Comparison of ENCODE assay signal across 2 cellular contexts in genomic region chr15:40248006-40248783, GRCh38.
TF ChIP-seq lines count a peak whose summit lies in the region.

No MANE protein-coding gene starts in this region.

TF ChIP-seq in HEK293, 187 proteins besides CTCF, POLR2A, EP300 and RAD21:
- TF ChIP-seq PRDM10 (tag by site-specific recombination; IDR thresholded peaks at IDR 0.05) (peak; percentile 61), ZNF449 (tag by site-specific recombination; IDR thresholded peaks at IDR 0.05) (no peak), ZNF140 (tag by site-specific recombination; IDR thresholded peaks at IDR 0.05) (no peak), GLIS1 (tag by site-specific recombination; IDR thresholded peaks at IDR 0.05) (no peak)
TF ChIP-seq in HEK293: peak in this region for 1.

TF ChIP-seq in K562, 482 proteins besides CTCF, POLR2A, EP300 and RAD21:
- peak; percentile 74 for TF ChIP-seq NFIC (IDR thresholded peaks at IDR 0.05)
- no peak for TF ChIP-seq ZNF785 (CRISPR knock-in tag; IDR thresholded peaks at IDR 0.05)
TF ChIP-seq in K562: peak in this region for 1.
